In the genomic region with DNA sequence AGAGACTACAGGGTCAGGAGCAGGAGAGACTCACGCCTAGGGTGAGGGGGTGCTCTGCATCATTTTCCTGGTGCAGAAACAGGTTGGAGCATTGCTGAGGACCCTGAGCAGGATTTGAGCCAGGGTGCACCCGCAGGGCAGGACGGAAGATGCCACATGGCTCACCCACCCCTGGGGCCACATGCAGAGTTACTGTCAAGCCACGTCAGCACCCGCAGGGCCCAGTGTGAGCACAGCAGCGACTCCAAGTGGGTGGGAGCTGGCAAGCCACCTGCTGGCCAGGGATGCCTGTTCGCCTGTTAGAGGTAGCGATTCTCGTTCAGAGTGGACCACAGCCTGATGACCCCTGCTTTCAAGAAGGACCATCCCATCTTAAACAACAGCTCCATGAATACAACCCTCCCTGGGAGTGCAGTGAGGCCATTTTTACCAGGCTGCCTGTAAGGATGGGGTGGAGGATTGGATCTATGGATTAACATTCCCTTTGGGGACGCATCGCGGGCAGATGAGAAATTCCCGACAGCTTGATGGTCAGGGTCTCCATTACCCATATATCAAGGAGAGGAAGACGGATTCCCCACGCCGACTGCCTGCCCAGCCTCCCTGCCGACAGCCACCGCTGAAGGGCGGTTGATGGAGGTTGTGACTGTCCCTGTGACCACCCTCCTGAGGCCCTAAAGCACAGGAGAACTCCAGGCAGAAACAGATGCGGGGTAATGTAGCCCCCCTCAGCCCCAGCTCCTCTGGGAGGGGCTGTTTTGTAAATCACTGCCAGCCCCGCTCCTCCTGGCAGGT, we compare ENCODE assay signal across 12 cellular contexts.
A peak's percentile ranks its signal among the peaks of the same experiment; 100 is the strongest.
DNase-seq lines count a peak whose midpoint lies in the region; ATAC-seq and TF ChIP-seq lines count a peak whose summit lies in the region.
"Had no signal": no experiment of that assay in that cellular context is flagged by ENCODE, and none has a peak within 500 bp of the region (broad histone marks: within the 10 kb centered on the region; RNA-seq: fewer than 3 reads in every experiment).

No MANE protein-coding gene starts in this region.

- no peak overlapping the region for H3K27ac Mint-ChIP-seq in effector memory CD8-positive, alpha-beta T cell
- H3K27ac Mint-ChIP-seq: T-helper 1 cell treated with Interleukin-12 subunit alpha and Interleukin-12 subunit beta and Interleukin-4 antibody, amounts not matched to agents 30 μg/mL and 1 μg/mL, for 36 hours had no signal

- intact Hi-C loops in adrenal gland (cut with DNase I), result no loop called here
- intact Hi-C loops in posterior vena cava (cut with DNase I), result no loop called here

- no peak for TF ChIP-seq CTCF in adrenal gland (IDR thresholded peaks at IDR 0.05)

- no peaks in the 10 kb centered on the region for H3K9me3 Mint-ChIP-seq in effector memory CD8-positive, alpha-beta T cell
- H3K9me3 Mint-ChIP-seq: T-helper 1 cell treated with Interleukin-12 subunit alpha and Interleukin-12 subunit beta and Interleukin-4 antibody, amounts not matched to agents 30 μg/mL and 1 μg/mL, for 36 hours had no signal

- H3K4me3 ChIP-seq in adrenal gland, result no peak overlapping the region
- H3K4me3 ChIP-seq: esophagus muscularis mucosa had no signal

- H3K27me3 ChIP-seq in adrenal gland, result no peaks in the 10 kb centered on the region

- DNase-seq in activated CD4-positive, alpha-beta T cell treated with anti-CD3 and anti-CD28 coated beads for 48 hours, result peak; percentile 2
- DNase-seq in activated CD4-positive, alpha-beta T cell treated with anti-CD3 and anti-CD28 coated beads, Interleukin-2, amount 50 U/mL, for 4 hours, result no peak
- DNase-seq in M059J (ENCODE audit: low read depth), result peak; percentile 25
- peak in 5 of 7 donors; percentile 1 to 67 (median 9) for DNase-seq in adrenal gland
- peak; percentile 70 for DNase-seq in posterior vena cava (ENCODE audit: low spot score)
- no peak for DNase-seq in NCI-H774 (lab: John Stamatoyannopoulos, UW)
- no peak for DNase-seq in effector memory CD8-positive, alpha-beta T cell
- no peak for DNase-seq in ACHN
- DNase-seq: NCI-H345; stimulated activated CD4-positive, alpha-beta T cell treated with anti-CD3 and anti-CD28 coated beads, Interleukin-2, amount 100 ng/mL, for 24 hours had no signal

- no peaks in the 10 kb centered on the region for H3K4me1 Mint-ChIP-seq in effector memory CD8-positive, alpha-beta T cell (ENCODE audit: low read depth in 2 of 2)

- no peak for ATAC-seq in effector memory CD8-positive, alpha-beta T cell (replicated peaks)

- H3K27ac ChIP-seq in adrenal gland, result no peak overlapping the region
- H3K27ac ChIP-seq: esophagus muscularis mucosa had no signal

- H3K4me1 ChIP-seq in adrenal gland (replicated peaks in 1 of 2), result no peaks in the 10 kb centered on the region
- H3K4me1 ChIP-seq: esophagus muscularis mucosa had no signal

- H3K36me3 Mint-ChIP-seq in effector memory CD8-positive, alpha-beta T cell (ENCODE audit: insufficient read depth), result no peaks in the 10 kb centered on the region

- no peak for TF ChIP-seq POLR2A in adrenal gland (IDR thresholded peaks at IDR 0.05)

- H3K36me3 ChIP-seq in adrenal gland (replicated peaks in 1 of 2), result no peaks in the 10 kb centered on the region
- H3K36me3 ChIP-seq: esophagus muscularis mucosa had no signal

- H3K4me3 Mint-ChIP-seq in effector memory CD8-positive, alpha-beta T cell, result no peak overlapping the region
- H3K4me3 Mint-ChIP-seq: T-helper 1 cell treated with Interleukin-12 subunit alpha and Interleukin-12 subunit beta and Interleukin-4 antibody, amounts not matched to agents 30 μg/mL and 1 μg/mL, for 36 hours had no signal

- in situ Hi-C loops in ACHN (cut with HindIII; ENCODE audit: low pct_ligation_motif_present, low pct_unique_long_range_greater_than_20kb, low sequenced_read_pairs), result no loop called here

- peaks cover 17 to 25% of the 10 kb centered on the region in 2 donors for H3K27me3 Mint-ChIP-seq in effector memory CD8-positive, alpha-beta T cell

- 78 to 88% (median 83%) methylated on average over 14 to 21 of the region's 21 CpGs for WGBS in adrenal gland, 4 donors

- no peaks in the 10 kb centered on the region for H3K9me3 ChIP-seq in adrenal gland (replicated peaks in 1 of 3)
- H3K9me3 ChIP-seq: esophagus muscularis mucosa had no signal

Comparison
In these comparisons a context has a peak if more than half of its experiments do, and no peak if none do; other contexts are left out.
1. DNase-seq: peak in activated CD4-positive, alpha-beta T cell treated with anti-CD3 and anti-CD28 coated beads for 48 hours (single experiment), M059J (single experiment), adrenal gland (5 of 7) and posterior vena cava (single experiment); none in activated CD4-positive, alpha-beta T cell treated with anti-CD3 and anti-CD28 coated beads, Interleukin-2, amount 50 U/mL, for 4 hours (0 of 2), NCI-H774 (single experiment), effector memory CD8-positive, alpha-beta T cell (0 of 3) and ACHN (single experiment).